Comparison of ENCODE assay signal across 8 cellular contexts in the genomic region with DNA sequence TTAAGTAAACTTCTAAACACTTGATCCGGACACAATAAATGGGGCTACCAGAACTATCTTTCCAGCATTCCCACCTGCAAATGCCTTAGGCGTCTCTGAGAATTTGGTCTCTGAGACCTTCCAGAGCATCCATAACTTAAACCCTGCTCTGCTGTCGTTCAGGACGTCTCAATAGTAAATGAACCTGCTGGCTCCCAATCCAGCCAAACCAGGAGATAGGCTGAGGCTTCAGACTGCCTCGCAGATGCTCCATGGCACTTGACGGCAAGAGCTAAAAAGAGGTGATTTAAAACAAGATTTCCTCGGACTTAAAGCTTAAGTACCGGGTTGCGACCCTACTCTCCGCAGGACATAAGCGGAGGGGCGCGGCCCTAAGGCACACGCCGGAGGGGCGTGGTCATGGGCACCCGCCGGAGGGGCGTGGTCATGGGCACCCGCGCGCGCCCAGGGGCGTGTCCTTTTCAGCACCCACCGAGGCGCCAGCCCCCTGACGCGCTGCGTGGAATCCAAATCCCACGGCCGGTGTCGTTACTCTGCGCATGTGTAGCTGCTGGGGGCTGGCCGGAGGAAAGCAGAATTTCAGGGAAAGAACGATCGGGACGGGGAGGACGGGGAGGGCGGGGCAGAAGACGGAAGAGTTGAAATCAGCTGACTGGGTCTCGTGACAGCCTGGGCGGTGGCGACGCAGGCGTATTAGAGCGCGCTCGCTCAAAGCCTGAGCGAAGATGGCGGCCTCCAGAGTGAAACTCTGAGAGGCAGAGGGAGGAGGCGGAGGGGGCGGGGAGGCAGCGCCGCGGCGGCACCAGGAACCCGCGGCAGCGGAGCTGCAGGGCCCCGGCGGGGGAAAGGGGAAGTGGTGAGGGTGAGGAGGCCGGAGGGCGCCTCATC. TPM values are rescaled to one million over a fixed set of nuclear protein-coding genes. Genes with fewer than 3 reads are reported as not detected.
DNase-seq lines count a peak whose midpoint lies in the region; ATAC-seq, FAIRE-seq and TF ChIP-seq lines count a peak whose summit lies in the region.

Gene DNAJC13, plus strand, starts transcription at position 696 of the 888 bp plus-strand sequence. CDS start 17,049 bp downstream, outside the sequence.

- TF ChIP-seq CTCF in GM12875 (IDR thresholded peaks at IDR 0.05; ENCODE audit: borderline replicate concordance, insufficient read depth, low read depth, low read length) = no peak
- no peak for TF ChIP-seq CTCF in cardiac muscle cell (IDR thresholded peaks at IDR 0.05; ENCODE audit: low read depth, low read length)
- TF ChIP-seq CTCF in pancreas (IDR thresholded peaks at IDR 0.05) = no peak
- TF ChIP-seq CTCF in thyroid gland (IDR thresholded peaks at IDR 0.05) = no peak

- H3K27me3 ChIP-seq in cardiac muscle cell (no peaks in the 10 kb centered on the region), pancreas (no peaks in the 10 kb centered on the region), thyroid gland (no peaks in the 10 kb centered on the region)

- WGBS in pancreas, 2 donors = 0 to 1% methylated on average over 57 to 63 of the region's 63 CpGs
- 1 to 2% methylated on average over 49 to 52 of the region's 63 CpGs for WGBS in thyroid gland, 2 donors

- FAIRE-seq in pancreas (lab: Jason Lieb, UNC) = no peak

- peaks cover 41% of the 10 kb centered on the region for H3K4me1 ChIP-seq in cardiac muscle cell (ENCODE audit: low read depth)
- H3K4me1 ChIP-seq in pancreas = peaks cover 10 to 14% (median 12%) of the 10 kb centered on the region in 3 donors
- peaks cover 9% of the 10 kb centered on the region in 2 donors for H3K4me1 ChIP-seq in thyroid gland

- intact Hi-C loops in pancreas (cut with DNase I) (no loop called here), thyroid gland (cut with DNase I) (no loop called here)

- H3K27ac ChIP-seq in cardiac muscle cell (peak within 1 kb of the TSS; percentile 94), pancreas (peak within 1 kb of the TSS; percentile 81 to 94 (median 90)), thyroid gland (peak within 1 kb of the TSS; percentile 66 to 90 (median 88))

- H3K4me3 ChIP-seq in GM12875 (ENCODE audit: low read depth, low read length) = peak within 1 kb of the TSS; percentile 99
- peak within 1 kb of the TSS; percentile 94 for H3K4me3 ChIP-seq in cardiac muscle cell
- H3K4me3 ChIP-seq in pancreas = peak within 1 kb of the TSS; percentile 55 to 99 (median 92)
- peak within 1 kb of the TSS; percentile 59 to 98 (median 94) for H3K4me3 ChIP-seq in thyroid gland (replicated peaks in 1 of 3)

- H3K9me3 ChIP-seq in cardiac muscle cell (ENCODE audit: low read depth) (no peaks in the 10 kb centered on the region), pancreas (no peaks in the 10 kb centered on the region), thyroid gland (no peaks in the 10 kb centered on the region)

- ATAC-seq in HG02763 (IDR thresholded peaks at IDR 0.05; ENCODE audit: unreplicated experiment) = peak; percentile 91
- ATAC-seq in pancreas = peak; percentile 93 to 97 (median 97)

- DNase-seq in NCI-H1417 (lab: John Stamatoyannopoulos, UW) = peak; percentile 96 to 97 (median 97)
- peak; percentile 78 to 92 for DNase-seq in SW 1271 (lab: John Stamatoyannopoulos, UW)
- DNase-seq in activated naive CD8-positive, alpha-beta T cell treated with anti-CD3 and anti-CD28 coated beads, Interleukin-2, amount 50 U/mL, for 16 hours (ENCODE audit: low read depth, low spot score) = peak; percentile 79
- DNase-seq in cardiac muscle cell (ENCODE audit: low read depth in 1 of 2, low spot score in 1 of 2) = peak; percentile 96 to 97
- peak; percentile 90 to 96 (median 92) for DNase-seq in pancreas
- peak; percentile 96 to 97 for DNase-seq in thyroid gland

- no peaks in the 10 kb centered on the region for H3K36me3 ChIP-seq in cardiac muscle cell
- no peaks in the 10 kb centered on the region for H3K36me3 ChIP-seq in pancreas
- no peaks in the 10 kb centered on the region for H3K36me3 ChIP-seq in thyroid gland

- peak in 1 of 2 donors; percentile 75 for TF ChIP-seq POLR2A in thyroid gland (IDR thresholded peaks at IDR 0.05)

RNA-seq across cellular contexts. Expression of gene DNAJC13, which starts in this region (rescaled TPM):
- total RNA-seq in cardiac muscle cell (25.5 and 34.6 TPM in 2 replicates), pancreas (10 to 100 TPM in 5 of 6 donors, 1 to 10 TPM in 1; 8.2 to 23.2 (median 13.7) TPM), thyroid gland (10 to 100 TPM; 47.3 to 56.6 (median 50.4) TPM)
- polyA plus RNA-seq in cardiac muscle cell (14.3 and 15.9 TPM in 2 replicates), pancreas (1 to 10 TPM; 3.8 to 5.7 TPM)

Comparison
In these comparisons a context has a peak if more than half of its experiments do, and no peak if none do; other contexts are left out.
1. Peak in every context shown above with its lines: DNase-seq, ATAC-seq, H3K4me3 ChIP-seq and H3K27ac ChIP-seq.